In the genomic region with DNA sequence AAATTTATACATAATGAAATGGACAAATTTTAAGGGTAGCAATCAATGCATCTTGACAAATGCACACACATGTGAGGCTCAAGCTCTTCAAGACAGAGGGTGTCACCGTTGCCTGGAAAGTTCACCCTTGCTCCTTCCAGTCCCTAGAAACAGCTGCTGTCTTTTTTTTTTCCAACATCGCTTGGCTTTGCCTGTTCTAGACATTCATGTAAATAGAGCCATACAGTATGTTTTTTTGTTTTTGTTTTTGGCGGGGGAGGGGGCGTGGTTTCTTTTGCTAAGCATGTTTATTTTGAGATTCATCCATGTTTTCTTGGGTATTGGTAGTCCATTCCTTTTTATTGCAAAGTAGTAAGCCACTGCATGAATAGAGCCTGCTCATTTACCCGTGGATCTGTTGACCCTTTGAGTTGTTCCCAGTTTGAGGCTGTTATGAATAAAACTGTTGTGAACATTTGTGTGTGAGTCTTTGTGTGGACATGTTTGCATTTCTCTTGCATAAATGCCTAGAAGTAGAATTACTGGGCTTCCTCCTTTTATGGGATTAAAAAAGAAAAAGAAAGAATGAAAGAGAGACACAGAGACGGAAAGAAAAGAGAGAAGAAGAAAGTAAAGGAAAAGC, we compare ENCODE assay signal across 22 cellular contexts.
"Had no signal": no experiment of that assay in that cellular context is flagged by ENCODE, and none has a peak within 500 bp of the region (broad histone marks: within the 10 kb centered on the region; RNA-seq: fewer than 3 reads in every experiment).

No MANE protein-coding gene starts in this region.

- H3K27me3 Mint-ChIP-seq: activated CD8-positive, alpha-beta T cell treated with anti-CD3 and anti-CD28 coated beads for 36 hours; activated T-helper 17 cell treated with anti-CD3 and anti-CD28 coated beads, Interleukin-2, amount 50 U/mL, for 72 hours had no signal

- H3K9me3 ChIP-seq: body of pancreas, heart right ventricle, left ventricle myocardium inferior, mucosa of descending colon, neutrophil, transverse colon had no signal

- H3K4me1 ChIP-seq: foreskin keratinocyte, transverse colon had no signal

- H3K36me3 Mint-ChIP-seq: memory B cell, naive B cell had no signal

- H3K4me3 Mint-ChIP-seq: activated CD4-positive, alpha-beta T cell treated with anti-CD3 and anti-CD28 coated beads, Interleukin-2, amount 10 ng/mL, durations not matched to agents 24 days and 14 days; activated CD8-positive, alpha-beta T cell treated with anti-CD3 and anti-CD28 coated beads for 36 hours; activated T-helper 17 cell treated with anti-CD3 and anti-CD28 coated beads, Interleukin-2, amount 50 U/mL, for 72 hours; endodermal cell; memory B cell; naive B cell; T-helper 1 cell treated with Interleukin-12 subunit alpha and Interleukin-12 subunit beta and Interleukin-4 antibody, amounts not matched to agents 30 μg/mL and 1 μg/mL, for 36 hours had no signal

- H3K4me1 Mint-ChIP-seq: activated T-helper 17 cell treated with anti-CD3 and anti-CD28 coated beads, Interleukin-2, amount 50 U/mL, for 72 hours; endodermal cell; memory B cell; naive B cell had no signal

- H3K27ac ChIP-seq: epithelial cell of prostate, foreskin keratinocyte, heart right ventricle, left ventricle myocardium inferior, neutrophil, transverse colon had no signal

- H3K9me3 Mint-ChIP-seq: activated CD4-positive, alpha-beta T cell treated with anti-CD3 and anti-CD28 coated beads, Interleukin-2, amount 10 ng/mL, durations not matched to agents 24 days and 14 days; activated CD8-positive, alpha-beta T cell treated with anti-CD3 and anti-CD28 coated beads for 36 hours; activated T-helper 17 cell treated with anti-CD3 and anti-CD28 coated beads, Interleukin-2, amount 50 U/mL, for 72 hours; endodermal cell; memory B cell; naive B cell; T-helper 1 cell treated with Interleukin-12 subunit alpha and Interleukin-12 subunit beta and Interleukin-4 antibody, amounts not matched to agents 30 μg/mL and 1 μg/mL, for 36 hours had no signal

- H3K4me3 ChIP-seq: body of pancreas, heart right ventricle, left ventricle myocardium inferior, mucosa of descending colon, transverse colon had no signal

- H3K27me3 ChIP-seq: body of pancreas, neutrophil had no signal

- H3K36me3 ChIP-seq: heart right ventricle, left ventricle myocardium inferior, neutrophil, transverse colon had no signal

- H3K27ac Mint-ChIP-seq: activated CD4-positive, alpha-beta T cell treated with anti-CD3 and anti-CD28 coated beads, Interleukin-2, amount 10 ng/mL, durations not matched to agents 24 days and 14 days; activated CD8-positive, alpha-beta T cell treated with anti-CD3 and anti-CD28 coated beads for 36 hours; activated T-helper 17 cell treated with anti-CD3 and anti-CD28 coated beads, Interleukin-2, amount 50 U/mL, for 72 hours; endodermal cell; memory B cell; T-helper 1 cell treated with Interleukin-12 subunit alpha and Interleukin-12 subunit beta and Interleukin-4 antibody, amounts not matched to agents 30 μg/mL and 1 μg/mL, for 36 hours had no signal

- DNase-seq: activated CD4-positive, alpha-beta T cell treated with anti-CD3 and anti-CD28 coated beads, Interleukin-2, amount 10 ng/mL, durations not matched to agents 24 days and 14 days; activated CD8-positive, alpha-beta T cell treated with anti-CD3 and anti-CD28 coated beads for 36 hours; activated naive CD4-positive, alpha-beta T cell; activated T-cell treated with anti-CD3 and anti-CD28 coated beads, Interleukin-2, amount 50 U/mL, for 1 hour; body of pancreas; central memory CD4-positive, alpha-beta T cell; endodermal cell; foreskin keratinocyte; heart right ventricle; kidney glomerular epithelial cell; left ventricle myocardium inferior; mucosa of descending colon; naive B cell; retina; stimulated activated CD4-positive, alpha-beta T cell treated with anti-CD3 and anti-CD28 coated beads, Interleukin-2, amount 100 ng/mL, for 24 hours; stimulated activated naive CD4-positive, alpha-beta T cell treated with Interleukin-2 at 50 U/mL for 16 hours; transverse colon had no signal
